Comparison of ENCODE assay signal across 20 cellular contexts in the genomic region with DNA sequence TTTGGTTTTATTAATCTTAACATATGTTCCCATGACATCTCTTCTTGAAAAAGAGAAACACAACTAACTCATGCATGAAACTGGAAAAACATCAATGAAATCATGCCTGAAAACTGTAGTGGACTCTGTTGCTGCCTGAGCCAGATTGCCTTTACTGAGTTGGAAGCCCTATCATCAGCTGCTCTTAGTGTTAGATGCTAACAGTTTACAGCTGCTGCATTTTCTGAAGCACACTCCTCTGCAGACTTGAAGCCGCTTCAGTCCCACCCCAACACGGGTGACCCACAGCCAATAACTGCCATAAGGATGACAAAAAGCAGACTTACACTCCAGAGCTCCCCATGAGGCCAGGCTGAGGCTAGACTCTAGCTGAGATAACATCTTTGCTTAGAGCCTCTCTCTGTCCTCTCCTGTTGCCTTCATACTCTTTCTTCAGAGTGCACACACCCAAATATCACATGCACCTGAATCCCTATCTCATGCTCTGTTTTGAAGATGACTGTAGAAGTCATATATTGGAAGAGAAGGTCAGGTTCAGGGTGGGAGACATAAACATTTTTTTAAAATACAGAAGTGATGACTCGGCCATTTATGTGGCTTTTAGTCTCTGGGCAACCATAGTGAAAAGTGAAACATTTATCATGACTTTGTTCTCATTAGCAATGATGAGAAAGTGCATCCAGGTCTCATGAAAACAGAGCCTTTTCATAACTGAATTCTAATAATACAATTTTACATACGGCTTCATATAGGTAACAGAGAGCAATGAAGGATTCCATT.
"Had no signal": no experiment of that assay in that cellular context is flagged by ENCODE, and none has a peak within 500 bp of the region (broad histone marks: within the 10 kb centered on the region; RNA-seq: fewer than 3 reads in every experiment).

No MANE protein-coding gene starts in this region.

- H3K36me3 Mint-ChIP-seq: naive B cell had no signal

- H3K4me1 Mint-ChIP-seq: activated B cell treated with CpG ODN at 0.5 μM for 24 hours; activated CD4-positive, alpha-beta T cell treated with anti-CD3 and anti-CD28 coated beads, Interleukin-2, amount 10 ng/mL, durations not matched to agents 24 days and 14 days; endodermal cell; naive B cell; neural crest cell had no signal

- H3K9me3 Mint-ChIP-seq: activated CD4-positive, alpha-beta T cell treated with anti-CD3 and anti-CD28 coated beads, Interleukin-2, amount 10 ng/mL, durations not matched to agents 24 days and 14 days; activated CD8-positive, alpha-beta T cell treated with anti-CD3 and anti-CD28 coated beads for 36 hours; activated naive CD4-positive, alpha-beta T cell treated with anti-CD3 and anti-CD28 coated beads for 36 hours; endodermal cell; stimulated activated naive CD8-positive, alpha-beta T cell treated with anti-CD3 and anti-CD28 coated beads, Interleukin-15, Interleukin-2, amounts not matched to agents 100 ng/mL and 50 ng/mL, for 24 hours; T-helper 2 cell treated with Interferon-gamma antibody and Interleukin-4, amounts not matched to agents 5 μg/mL and 100 μg/mL, for 36 hours had no signal

- H3K9me3 ChIP-seq: right atrium auricular region, transverse colon, vagina had no signal

- H3K36me3 ChIP-seq: brain microvascular endothelial cell, right atrium auricular region, transverse colon, vagina had no signal

- DNase-seq: activated B cell treated with CpG ODN at 0.5 μM for 24 hours; activated CD4-positive, alpha-beta T cell treated with anti-CD3 and anti-CD28 coated beads, Interleukin-2, amount 10 ng/mL, durations not matched to agents 24 days and 14 days; activated CD8-positive, alpha-beta T cell treated with anti-CD3 and anti-CD28 coated beads for 36 hours; activated naive CD4-positive, alpha-beta T cell treated with anti-CD3 and anti-CD28 coated beads for 36 hours; activated T-cell treated with anti-CD3 and anti-CD28 coated beads, Interleukin-2, amount 50 U/mL, for 1 hour; brain microvascular endothelial cell; central memory CD4-positive, alpha-beta T cell; dorsolateral prefrontal cortex; endodermal cell; hypothalamus; kidney; naive B cell; transverse colon had no signal

- H3K27ac Mint-ChIP-seq: activated B cell treated with CpG ODN at 0.5 μM for 24 hours; activated CD4-positive, alpha-beta T cell treated with anti-CD3 and anti-CD28 coated beads, Interleukin-2, amount 10 ng/mL, durations not matched to agents 24 days and 14 days; activated CD8-positive, alpha-beta T cell treated with anti-CD3 and anti-CD28 coated beads for 36 hours; activated naive CD4-positive, alpha-beta T cell treated with anti-CD3 and anti-CD28 coated beads for 36 hours; endodermal cell; naive B cell; progenitor cell of endocrine pancreas; stimulated activated naive CD8-positive, alpha-beta T cell treated with anti-CD3 and anti-CD28 coated beads, Interleukin-15, Interleukin-2, amounts not matched to agents 100 ng/mL and 50 ng/mL, for 24 hours; T-helper 2 cell treated with Interferon-gamma antibody and Interleukin-4, amounts not matched to agents 5 μg/mL and 100 μg/mL, for 36 hours had no signal

- H3K27me3 Mint-ChIP-seq: activated B cell treated with CpG ODN at 0.5 μM for 24 hours; activated CD4-positive, alpha-beta T cell treated with anti-CD3 and anti-CD28 coated beads, Interleukin-2, amount 10 ng/mL, durations not matched to agents 24 days and 14 days; activated CD8-positive, alpha-beta T cell treated with anti-CD3 and anti-CD28 coated beads for 36 hours; naive B cell; progenitor cell of endocrine pancreas had no signal

- H3K27me3 ChIP-seq: brain microvascular endothelial cell, right atrium auricular region, transverse colon, vagina had no signal

- H3K4me3 Mint-ChIP-seq: activated B cell treated with CpG ODN at 0.5 μM for 24 hours; activated CD4-positive, alpha-beta T cell treated with anti-CD3 and anti-CD28 coated beads, Interleukin-2, amount 10 ng/mL, durations not matched to agents 24 days and 14 days; activated CD8-positive, alpha-beta T cell treated with anti-CD3 and anti-CD28 coated beads for 36 hours; activated naive CD4-positive, alpha-beta T cell treated with anti-CD3 and anti-CD28 coated beads for 36 hours; endodermal cell; naive B cell; neural crest cell; stimulated activated naive CD8-positive, alpha-beta T cell treated with anti-CD3 and anti-CD28 coated beads, Interleukin-15, Interleukin-2, amounts not matched to agents 100 ng/mL and 50 ng/mL, for 24 hours; T-helper 2 cell treated with Interferon-gamma antibody and Interleukin-4, amounts not matched to agents 5 μg/mL and 100 μg/mL, for 36 hours had no signal

- H3K4me1 ChIP-seq: right atrium auricular region, transverse colon, vagina had no signal

- H3K4me3 ChIP-seq: dorsolateral prefrontal cortex, right atrium auricular region, transverse colon, vagina had no signal

- H3K27ac ChIP-seq: brain microvascular endothelial cell, dorsolateral prefrontal cortex, epithelial cell of prostate, right atrium auricular region, transverse colon, vagina had no signal
